In genomic region chr3:136070953-136071949, GRCh38 we compare ENCODE assay signal across 8 cellular contexts.
DNase-seq lines count a peak whose midpoint lies in the region.

No MANE protein-coding gene starts in this region.

- in situ Hi-C loops in Caki2 (cut with HindIII; ENCODE audit: low pct_unique_long_range_greater_than_20kb, low sequenced_read_pairs) = no loop called here

- H3K27ac ChIP-seq in muscle layer of colon (ENCODE audit: low read depth, low read length) = peak overlapping the region; percentile 74

- DNase-seq in Caki2 (ENCODE audit: low read depth) (peak; percentile 43), M059J (ENCODE audit: low read depth) (peak; percentile 93), cerebellar cortex (ENCODE audit: low spot score) (peak; percentile 11), mesenteric fat pad (ENCODE audit: low spot score) (no peak), KG1 (lab: John Stamatoyannopoulos, UW) (no peak), NCI-H69 (lab: John Stamatoyannopoulos, UW) (no peak), SKM-1 (lab: John Stamatoyannopoulos, UW; ENCODE audit: unreplicated experiment) (no peak)

- H3K27me3 ChIP-seq in muscle layer of colon (ENCODE audit: control insufficient read depth in 1 of 2, insufficient read depth in 2 of 2, low read length in 2 of 2) = no peaks in the 10 kb centered on the region

- H3K4me1 ChIP-seq in muscle layer of colon (ENCODE audit: insufficient read depth, low read length) = peaks cover 16% of the 10 kb centered on the region

- no peak overlapping the region for H3K9ac ChIP-seq in muscle layer of colon (ENCODE audit: low read length)

- H3K9me3 ChIP-seq in muscle layer of colon (ENCODE audit: low read length) = no peaks in the 10 kb centered on the region

- no peaks in the 10 kb centered on the region for H3K36me3 ChIP-seq in muscle layer of colon (ENCODE audit: insufficient read depth, low read length)

- no peak overlapping the region for H3K4me3 ChIP-seq in muscle layer of colon (ENCODE audit: low read depth in 1 of 2, low read length in 2 of 2)

Comparison
In these comparisons a context has a peak if more than half of its experiments do, and no peak if none do; other contexts are left out.
1. DNase-seq: peak in Caki2 (single experiment), M059J (single experiment) and cerebellar cortex (single experiment); none in mesenteric fat pad (single experiment), KG1 (single experiment), NCI-H69 (single experiment) and SKM-1 (single experiment).